ENCODE assay signal across 12 cellular contexts in genomic region chr1:43034195-43034658, GRCh38.
DNase-seq lines count a peak whose midpoint lies in the region; ATAC-seq, FAIRE-seq and TF ChIP-seq lines count a peak whose summit lies in the region.
"Had no signal": no experiment of that assay in that cellular context is flagged by ENCODE, and none has a peak within 500 bp of the region (broad histone marks: within the 10 kb centered on the region; RNA-seq: fewer than 3 reads in every experiment).

No MANE protein-coding gene starts in this region.

- H3K4me1 ChIP-seq in A549 (peaks cover 10% of the 10 kb centered on the region; the same call in 2 of the 3 replicates), GM23338 (ENCODE audit: insufficient read depth) (peaks cover 3% of the 10 kb centered on the region), right lobe of liver (no peaks in the 10 kb centered on the region)
- H3K4me1 ChIP-seq: breast epithelium had no signal

- intact Hi-C loops in right lobe of liver (cut with DNase I): no loop called here

- 0 out of 2 replicates have a peak, but pooled peaks cover 6% of the 10 kb centered on the region for H3F3A ChIP-seq in GM23338 (replicated peaks; ENCODE audit: low read depth)

- POLR2A ChIA-PET in A549 (lab: Yijun Ruan, JAX): no interaction called here

- DNase-seq in A549 (ENCODE audit: low read depth in 1 of 2, low spot score in 1 of 2) (no peak), GM23338 (ENCODE audit: low spot score) (no peak), right lobe of liver (no peak), NCI-H526 (lab: John Stamatoyannopoulos, UW) (no peak)
- no peak for DNase-seq in activated naive CD4-positive, alpha-beta T cell treated with anti-CD3 and anti-CD28 coated beads, Interleukin-2, amount 50 U/mL, for 72 hours (ENCODE audit: low spot score in 2 of 2)

- H3K4me3 ChIP-seq in A549 (no peak overlapping the region), GM23338 (no peak overlapping the region), right lobe of liver (no peak overlapping the region)
- H3K4me3 ChIP-seq: breast epithelium, lung had no signal

- peak overlapping the region; percentile 4; the same call in 1 of the 3 replicates for H3K4me2 ChIP-seq in A549
- no peak overlapping the region for H3K4me2 ChIP-seq in GM23338

- H3K9me3 ChIP-seq in A549 (no peaks in the 10 kb centered on the region), right lobe of liver (no peaks in the 10 kb centered on the region)
- H3K9me3 ChIP-seq: breast epithelium had no signal

- no peaks in the 10 kb centered on the region for H3K79me2 ChIP-seq in GM23338 (replicated peaks; ENCODE audit: insufficient read depth)

- no peaks in the 10 kb centered on the region for H3K36me3 Mint-ChIP-seq in GM23338 (ENCODE audit: low read depth)
- no peaks in the 10 kb centered on the region for H3K36me3 Mint-ChIP-seq in activated naive CD4-positive, alpha-beta T cell treated with anti-CD3 and anti-CD28 coated beads, Interleukin-2, amount 50 U/mL, for 72 hours

- ATAC-seq in A549: no peak
- no peak for ATAC-seq in GM23338
- peak in 1 of 2 donors; percentile 33 for ATAC-seq in activated naive CD4-positive, alpha-beta T cell treated with anti-CD3 and anti-CD28 coated beads, Interleukin-2, amount 50 U/mL, for 72 hours
- ATAC-seq in right lobe of liver: peak; percentile 39 to 77 (median 68)
- ATAC-seq in HG03045 (IDR thresholded peaks at IDR 0.05; ENCODE audit: unreplicated experiment): no peak
- ATAC-seq in GM21360 (IDR thresholded peaks at IDR 0.05; ENCODE audit: unreplicated experiment): no peak
- no peak for ATAC-seq in GM21515 (IDR thresholded peaks at IDR 0.05; ENCODE audit: unreplicated experiment)

- peaks cover 27% of the 10 kb centered on the region for H3K4me1 Mint-ChIP-seq in GM23338

- FAIRE-seq in A549 (lab: Jason Lieb, UNC): no peak
- FAIRE-seq: endothelial cell of umbilical vein had no signal

- H4K20me1 ChIP-seq in GM23338 (replicated peaks; ENCODE audit: insufficient read depth): no peaks in the 10 kb centered on the region

- no peaks in the 10 kb centered on the region for H3K9me2 ChIP-seq in GM23338 (ENCODE audit: insufficient read depth)

- no peak for TF ChIP-seq EP300 in A549 (IDR thresholded peaks at IDR 0.05)

- TF ChIP-seq POLR2A in A549 (IDR thresholded peaks at IDR 0.05; ENCODE audit: low read length) (no peak), right lobe of liver (IDR thresholded peaks at IDR 0.05) (no peak)

- H3K9me3 Mint-ChIP-seq in GM23338: no peaks in the 10 kb centered on the region
- no peaks in the 10 kb centered on the region for H3K9me3 Mint-ChIP-seq in activated naive CD4-positive, alpha-beta T cell treated with anti-CD3 and anti-CD28 coated beads, Interleukin-2, amount 50 U/mL, for 72 hours

- no peak for TF ChIP-seq RAD21 in A549 (conservative IDR thresholded peaks at IDR 0.05 in 1 of 2, IDR thresholded peaks at IDR 0.05 in 1 of 2)

- H3K27ac Mint-ChIP-seq in GM23338: no peak overlapping the region
- peak overlapping the region; percentile 84 to 96 for H3K27ac Mint-ChIP-seq in activated naive CD4-positive, alpha-beta T cell treated with anti-CD3 and anti-CD28 coated beads, Interleukin-2, amount 50 U/mL, for 72 hours
- H3K27ac Mint-ChIP-seq: progenitor cell of endocrine pancreas had no signal

- 50% methylated on average over 2 of the region's 3 CpGs for WGBS in A549 (ENCODE audit: missing lambda C conversion rate)
- 0% methylated on average over 1 of the region's 3 CpGs for WGBS in right lobe of liver (ENCODE audit: insufficient coverage, low coverage, low lambda C conversion rate, missing lambda C conversion rate)

- CTCF ChIA-PET in A549 (lab: Yijun Ruan, JAX): interaction anchor here (1.1 to 1.6 kb wide), 5 partner anchors 13 to 120 kb away, joined by 3 to 6 read pairs (median 4); no protein-coding TSS in a partner anchor

- no peak overlapping the region; a peak in 1 of 6 replicates for H3K27ac ChIP-seq in A549
- H3K27ac ChIP-seq in GM23338 (ENCODE audit: low read depth): no peak overlapping the region
- H3K27ac ChIP-seq in right lobe of liver: no peak overlapping the region
- H3K27ac ChIP-seq: breast epithelium had no signal

- no peak overlapping the region for H3K4me3 Mint-ChIP-seq in GM23338

- H2AFZ ChIP-seq in GM23338: peak overlapping the region; percentile 81; the same call in 1 of the 2 replicates

- H3K36me3 ChIP-seq in GM23338 (ENCODE audit: insufficient read depth): no peaks in the 10 kb centered on the region
- H3K36me3 ChIP-seq in right lobe of liver: no peaks in the 10 kb centered on the region
- H3K36me3 ChIP-seq: breast epithelium had no signal

- H3K27me3 Mint-ChIP-seq in GM23338 (ENCODE audit: insufficient read depth, low read depth, poor library complexity): peaks cover 4% of the 10 kb centered on the region

- H3K27me3 ChIP-seq in GM23338 (ENCODE audit: insufficient read depth) (no peaks in the 10 kb centered on the region), right lobe of liver (no peaks in the 10 kb centered on the region)
- H3K27me3 ChIP-seq: breast epithelium had no signal

- TF ChIP-seq CTCF in A549 (IDR thresholded peaks at IDR 0.05) (no peak), GM23338 (conservative IDR thresholded peaks at IDR 0.05; ENCODE audit: low read depth in 2 of 2) (no peak), right lobe of liver (IDR thresholded peaks at IDR 0.05) (no peak)

TF ChIP-seq in A549, 52 proteins besides CTCF, POLR2A, EP300 and RAD21:
- TF ChIP-seq RNF2 (IDR thresholded peaks at IDR 0.05; ENCODE audit: borderline replicate concordance, low read depth) (no peak), EHF (CRISPR knock-in tag; IDR thresholded peaks at IDR 0.05) (no peak), KDM1A (IDR thresholded peaks at IDR 0.05; ENCODE audit: low read depth) (no peak)
TF ChIP-seq in A549: peak in this region for 0.

TF ChIP-seq in GM23338, 12 proteins besides CTCF, POLR2A, EP300 and RAD21 (continues in another document):
- TF ChIP-seq EZH2phosphoT487 (IDR thresholded peaks at IDR 0.05; ENCODE audit: unreplicated experiment): no peak
- TF ChIP-seq POLR2AphosphoS5 (IDR thresholded peaks at IDR 0.05; ENCODE audit: low read depth): no peak
- TF ChIP-seq ZNF331 (CRISPR knock-in tag; IDR thresholded peaks at IDR 0.05; ENCODE audit: low read depth): no peak
- no peak for TF ChIP-seq REST (IDR thresholded peaks at IDR 0.05; ENCODE audit: unreplicated experiment)
- no peak for TF ChIP-seq CREB1 (CRISPR knock-in tag; IDR thresholded peaks at IDR 0.05; ENCODE audit: low read depth)

Comparison
In these comparisons a context has a peak if more than half of its experiments do, and no peak if none do; other contexts are left out.
1. ATAC-seq: peak in right lobe of liver (4 of 4); none in A549 (0 of 2), GM23338 (single experiment), HG03045 (single experiment), GM21360 (single experiment) and GM21515 (single experiment).